Comparison of ENCODE assay signal across 8 cellular contexts in the genomic region with DNA sequence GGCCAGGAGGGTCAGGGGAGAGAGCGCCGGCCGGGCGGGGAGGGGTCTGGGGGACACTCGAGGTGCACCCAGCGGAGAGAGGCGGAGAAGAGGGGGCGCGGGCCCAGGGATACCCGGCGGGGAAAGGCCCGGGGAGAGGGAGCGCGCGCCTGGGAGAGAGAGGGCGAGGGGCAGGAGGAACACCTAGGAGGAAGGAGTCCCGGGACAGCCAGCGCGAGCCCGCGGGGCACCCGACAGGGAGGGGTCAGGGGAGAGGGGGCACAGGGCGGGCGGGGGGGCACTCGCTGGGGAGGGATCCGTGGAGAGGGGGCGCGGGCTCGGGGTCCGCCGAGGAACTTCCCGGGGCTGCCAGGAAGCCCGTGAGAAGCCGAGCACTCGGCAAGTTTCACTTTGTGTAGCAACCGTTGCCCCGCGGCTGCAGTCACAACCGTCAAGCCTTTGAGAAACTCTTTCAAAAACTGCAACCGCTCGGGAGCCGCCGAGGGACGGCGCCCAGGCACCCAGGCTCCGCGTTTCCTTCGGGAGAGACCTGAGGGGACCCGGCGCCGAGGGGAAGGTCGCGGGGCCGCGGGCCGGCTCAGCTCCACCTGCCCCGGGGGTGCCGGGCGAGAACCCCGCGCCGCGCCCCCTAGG. TPM values are rescaled to one million over a fixed set of nuclear protein-coding genes. Genes with fewer than 3 reads are reported as not detected.
DNase-seq lines count a peak whose midpoint lies in the region; ATAC-seq and TF ChIP-seq lines count a peak whose summit lies in the region.

No MANE protein-coding gene starts in this region.

- DNase-seq in NCI-H2029 (lab: John Stamatoyannopoulos, UW) (peak; percentile 51), NCI-H2029 treated with DMSO at 0.1 percent for 48 hours (lab: John Stamatoyannopoulos, UW) (no peak), NCI-H1105 treated with DMSO at 0.1 percent for 48 hours (lab: John Stamatoyannopoulos, UW) (peak; percentile 66), dermis blood vessel endothelial cell (peak; percentile 75), lower leg skin (ENCODE audit: low spot score in 2 of 2) (peak; percentile 64 to 93)
- DNase-seq in activated CD4-positive, alpha-beta T cell treated with anti-CD3 and anti-CD28 coated beads, Interleukin-2, amount 10 ng/mL, durations not matched to agents 7 days and 5 days = peak; percentile 81
- peak; percentile 38 to 53 (median 42) for DNase-seq in stimulated activated CD4-positive, alpha-beta T cell treated with anti-CD3 and anti-CD28 coated beads, TNF-alpha, amount 100 ng/mL, for 4 hours (ENCODE audit: low read depth in 3 of 3)

- peak overlapping the region; percentile 98 for H3K27ac Mint-ChIP-seq in activated CD4-positive, alpha-beta T cell treated with anti-CD3 and anti-CD28 coated beads, Interleukin-2, amount 10 ng/mL, durations not matched to agents 7 days and 5 days

- TF ChIP-seq POLR2A in lower leg skin (IDR thresholded peaks at IDR 0.05) = no peak

- CTCF ChIA-PET in activated CD4-positive, alpha-beta T cell treated with anti-CD3 and anti-CD28 coated beads, Interleukin-2, amount 10 ng/mL, durations not matched to agents 7 days and 5 days (lab: Charles Lee) = interaction anchor here (0.7 to 2.7 kb wide), 4 partner anchors 14 to 415 kb away, joined by 3 to 10 read pairs (median 4); no protein-coding TSS in a partner anchor

- peak overlapping the region; percentile 100 for H3K4me3 Mint-ChIP-seq in activated CD4-positive, alpha-beta T cell treated with anti-CD3 and anti-CD28 coated beads, Interleukin-2, amount 10 ng/mL, durations not matched to agents 7 days and 5 days

- TF ChIP-seq CTCF in lower leg skin (IDR thresholded peaks at IDR 0.05) = no peak

- H3K4me3 ChIP-seq in lower leg skin (ENCODE audit: low read depth, poor library complexity, severe bottlenecking) = peak overlapping the region; percentile 67

- 0 to 2% methylated on average over 35 to 41 of the region's 63 CpGs for WGBS in lower leg skin, 2 donors

- no peaks in the 10 kb centered on the region for H3K27me3 Mint-ChIP-seq in activated CD4-positive, alpha-beta T cell treated with anti-CD3 and anti-CD28 coated beads, Interleukin-2, amount 10 ng/mL, durations not matched to agents 7 days and 5 days

- intact Hi-C loops in lower leg skin (cut with DNase I; ENCODE audit: low total_unique reads) = no loop called here

- ATAC-seq in HG02642 (IDR thresholded peaks at IDR 0.05; ENCODE audit: poor library complexity, unreplicated experiment) = peak; percentile 34

- H3K36me3 Mint-ChIP-seq in activated CD4-positive, alpha-beta T cell treated with anti-CD3 and anti-CD28 coated beads, Interleukin-2, amount 10 ng/mL, durations not matched to agents 7 days and 5 days (ENCODE audit: low read depth) = peaks cover 47% of the 10 kb centered on the region

- H3K4me1 Mint-ChIP-seq in activated CD4-positive, alpha-beta T cell treated with anti-CD3 and anti-CD28 coated beads, Interleukin-2, amount 10 ng/mL, durations not matched to agents 7 days and 5 days = peaks cover 49% of the 10 kb centered on the region

- POLR2A ChIA-PET in activated CD4-positive, alpha-beta T cell treated with anti-CD3 and anti-CD28 coated beads, Interleukin-2, amount 10 ng/mL, durations not matched to agents 7 days and 5 days (lab: Charles Lee) = interaction anchor here (0.8 to 1.6 kb wide), 3 partner anchors 29 to 51 kb away, joined by 3 to 7 read pairs (median 3); no protein-coding TSS in a partner anchor

- H3K9me3 Mint-ChIP-seq in activated CD4-positive, alpha-beta T cell treated with anti-CD3 and anti-CD28 coated beads, Interleukin-2, amount 10 ng/mL, durations not matched to agents 7 days and 5 days = peaks cover 5% of the 10 kb centered on the region

RNA-seq across cellular contexts. Expression of a gene that starts 0.5 kb away (rescaled TPM):
- 100 to 1,000 TPM; 201 to 210 TPM for total RNA-seq in activated CD4-positive, alpha-beta T cell treated with anti-CD3 and anti-CD28 coated beads, Interleukin-2, amount 10 ng/mL, durations not matched to agents 7 days and 5 days
- 90.7 and 105 TPM in 2 replicates for total RNA-seq in dermis blood vessel endothelial cell
- 100 to 1,000 TPM; 200 to 235 (median 212) TPM for total RNA-seq in lower leg skin
